ENCODE assay signal across 8 cellular contexts in genomic region chr10:125822878-125823662, GRCh38. TPM values are rescaled to one million over a fixed set of nuclear protein-coding genes. Genes with fewer than 3 reads are reported as not detected.
DNase-seq lines count a peak whose midpoint lies in the region; ATAC-seq and TF ChIP-seq lines count a peak whose summit lies in the region.

Gene BCCIP, plus strand, starts transcription at chr10:125823546. Its CDS starts 12 bp downstream, at chr10:125823558.
Gene UROS, minus strand, starts transcription at chr10:125823258. Its CDS starts 6,759 bp downstream, at chr10:125816499.

- no peaks in the 10 kb centered on the region for H3K27me3 ChIP-seq in right atrium auricular region
- no peaks in the 10 kb centered on the region for H3K27me3 ChIP-seq in psoas muscle (ENCODE audit: insufficient read depth in 3 of 3, low read length in 2 of 3)

- peak within 1 kb of the TSS; percentile 81 for H3K4me3 Mint-ChIP-seq in T-helper 1 cell treated with Interleukin-12 subunit alpha and Interleukin-12 subunit beta and Interleukin-4 antibody, amounts not matched to agents 30 μg/mL and 1 μg/mL, for 36 hours

- H3K27ac Mint-ChIP-seq in T-helper 1 cell treated with Interleukin-12 subunit alpha and Interleukin-12 subunit beta and Interleukin-4 antibody, amounts not matched to agents 30 μg/mL and 1 μg/mL, for 36 hours, result peak within 1 kb of the TSS; percentile 7

- H3K9me3 ChIP-seq in right atrium auricular region, result no peaks in the 10 kb centered on the region
- no peaks in the 10 kb centered on the region for H3K9me3 ChIP-seq in psoas muscle

- peaks cover 22% of the 10 kb centered on the region for H3K4me1 Mint-ChIP-seq in T-helper 1 cell treated with Interleukin-12 subunit alpha and Interleukin-12 subunit beta and Interleukin-4 antibody, amounts not matched to agents 30 μg/mL and 1 μg/mL, for 36 hours (ENCODE audit: low read depth)

- H3K4me1 ChIP-seq in right atrium auricular region (peaks cover 0 to 32% of the 10 kb centered on the region in 2 donors), psoas muscle (peaks cover 35% of the 10 kb centered on the region), urinary bladder (ENCODE audit: insufficient read depth) (peaks cover 2% of the 10 kb centered on the region)

- peaks cover 7% of the 10 kb centered on the region for H3K36me3 Mint-ChIP-seq in T-helper 1 cell treated with Interleukin-12 subunit alpha and Interleukin-12 subunit beta and Interleukin-4 antibody, amounts not matched to agents 30 μg/mL and 1 μg/mL, for 36 hours (ENCODE audit: low read depth)

- intact Hi-C loops in psoas muscle (cut with DNase I), result loop anchor here in 1 of 2 donors (5.0 kb wide), 2 partner anchors 101 to 906 kb away; no protein-coding TSS in a partner anchor

- peak within 1 kb of the TSS; percentile 80 to 88 for H3K27ac ChIP-seq in right atrium auricular region
- H3K27ac ChIP-seq in psoas muscle, result peak within 1 kb of the TSS; percentile 92
- H3K27ac ChIP-seq in urinary bladder (ENCODE audit: low read depth), result peak within 1 kb of the TSS; percentile 66

- TF ChIP-seq CTCF in right atrium auricular region (IDR thresholded peaks at IDR 0.05) (peak in 1 of 2 donors; percentile 46), psoas muscle (IDR thresholded peaks at IDR 0.05) (no peak)

- no peaks in the 10 kb centered on the region for H3K27me3 Mint-ChIP-seq in T-helper 1 cell treated with Interleukin-12 subunit alpha and Interleukin-12 subunit beta and Interleukin-4 antibody, amounts not matched to agents 30 μg/mL and 1 μg/mL, for 36 hours (ENCODE audit: low read depth)

- ATAC-seq in GM18498 (IDR thresholded peaks at IDR 0.05; ENCODE audit: unreplicated experiment), result peak; percentile 74
- ATAC-seq in HG02938 (IDR thresholded peaks at IDR 0.05; ENCODE audit: unreplicated experiment), result peak; percentile 63
- peak; percentile 95 to 97 (median 96) for ATAC-seq in psoas muscle

- no peaks in the 10 kb centered on the region for H3K9me3 Mint-ChIP-seq in T-helper 1 cell treated with Interleukin-12 subunit alpha and Interleukin-12 subunit beta and Interleukin-4 antibody, amounts not matched to agents 30 μg/mL and 1 μg/mL, for 36 hours

- 0 to 1% (median 1%) methylated on average over 72 to 74 of the region's 74 CpGs for WGBS in psoas muscle, 3 donors
- WGBS in urinary bladder, result under 1% methylated on average over 74 of the region's 74 CpGs

- DNase-seq in NCI-H1694 treated with DMSO at 0.1 percent for 48 hours (lab: John Stamatoyannopoulos, UW), result peak; percentile 54
- peak; percentile 86 for DNase-seq in amniotic stem cell (lab: John Stamatoyannopoulos, UW)
- peak; percentile 89 for DNase-seq in right atrium auricular region (ENCODE audit: low spot score)
- peak; percentile 93 to 97 for DNase-seq in psoas muscle

- peaks cover 21% of the 10 kb centered on the region for H3K36me3 ChIP-seq in right atrium auricular region
- H3K36me3 ChIP-seq in psoas muscle (ENCODE audit: insufficient read depth in 1 of 2, low read depth in 1 of 2), result peaks cover 5 to 32% of the 10 kb centered on the region in 2 donors
- peaks cover 2% of the 10 kb centered on the region for H3K36me3 ChIP-seq in urinary bladder (ENCODE audit: insufficient read depth)

- H3K4me3 ChIP-seq in right atrium auricular region (peak within 1 kb of the TSS; percentile 85 to 98), psoas muscle (peak within 1 kb of the TSS; percentile 99), urinary bladder (ENCODE audit: low read depth, low read length) (peak within 1 kb of the TSS; percentile 84)

RNA-seq across cellular contexts. Expression of gene BCCIP, which starts in this region (rescaled TPM):
- total RNA-seq in right atrium auricular region, result 10 to 100 TPM; 34.1 to 37.3 TPM
- 10 to 100 TPM; 57.6 to 87.6 (median 78.2) TPM for total RNA-seq in psoas muscle
- 100 to 1,000 TPM; 102 to 235 (median 184) TPM for polyA plus RNA-seq in psoas muscle
- total RNA-seq in urinary bladder, result 38.8 TPM
- 48.0 TPM for polyA plus RNA-seq in urinary bladder

RNA-seq across cellular contexts. Expression of gene UROS, which starts in this region (rescaled TPM):
- 10 to 100 TPM; 54.1 to 81.0 TPM for total RNA-seq in right atrium auricular region
- 10 to 100 TPM; 47.5 to 73.6 (median 59.0) TPM for total RNA-seq in psoas muscle
- 10 to 100 TPM; 39.6 to 57.1 (median 52.0) TPM for polyA plus RNA-seq in psoas muscle
- total RNA-seq in urinary bladder, result 45.6 TPM
- 32.3 TPM for polyA plus RNA-seq in urinary bladder

Comparison
In these comparisons a context has a peak if more than half of its experiments do, and no peak if none do; other contexts are left out.
1. Peak in every context shown above with its lines: DNase-seq, ATAC-seq, H3K4me3 ChIP-seq and H3K27ac ChIP-seq.